In genomic region chrX:71224098-71224708, GRCh38 we compare ENCODE assay signal across 26 cellular contexts. TPM values are rescaled to one million over a fixed set of nuclear protein-coding genes. Genes with fewer than 3 reads are reported as not detected.
DNase-seq lines count a peak whose midpoint lies in the region; ATAC-seq, FAIRE-seq and TF ChIP-seq lines count a peak whose summit lies in the region.
"Had no signal": no experiment of that assay in that cellular context is flagged by ENCODE, and none has a peak within 500 bp of the region (broad histone marks: within the 10 kb centered on the region; RNA-seq: fewer than 3 reads in every experiment).

No MANE protein-coding gene starts in this region.

- no peak overlapping the region for H3K4me3 ChIP-seq in H1 (ENCODE audit: extremely low read depth in 1 of 4, insufficient read depth in 2 of 4, low read depth in 3 of 4, low read length in 4 of 4)
- H3K4me3 ChIP-seq: BLaER1 treated with 17β-estradiol and CSF1 and Interleukin-3, amounts not matched to agents 10 nM and 100 nM had no signal

- H3K36me3 ChIP-seq in H1 (ENCODE audit: control insufficient read depth in 2 of 4, insufficient read depth in 4 of 4, low read length in 3 of 4): no peaks in the 10 kb centered on the region
- H3K36me3 ChIP-seq: BLaER1 treated with 17β-estradiol and CSF1 and Interleukin-3, amounts not matched to agents 10 nM and 100 nM had no signal

- FAIRE-seq in H1 (lab: Jason Lieb, UNC): no peak
- FAIRE-seq in RCC 7860 (lab: Jason Lieb, UNC): no peak

- peaks cover 25% of the 10 kb centered on the region for H3K4me1 Mint-ChIP-seq in Calu3 (ENCODE audit: low read depth, unreplicated experiment)
- H3K4me1 Mint-ChIP-seq in stimulated activated memory B cell treated with anti-CD40 and anti-IgM and Interleukin-4, amounts not matched to agents 10 μg/mL and 1 μg/mL and 100 μg/mL, for 72 hours: no peaks in the 10 kb centered on the region
- H3K4me1 Mint-ChIP-seq in chondrocyte (ENCODE audit: low read depth): no peaks in the 10 kb centered on the region
- H3K4me1 Mint-ChIP-seq: CD4-positive, alpha-beta memory T cell had no signal

- no peak overlapping the region for H3K9ac ChIP-seq in H1 (replicated peaks in 1 of 4; ENCODE audit: extremely low read depth in 1 of 4, low read depth in 3 of 4, low read length in 3 of 4)
- H3K9ac ChIP-seq: KMS-11 had no signal

- H2AFZ ChIP-seq in H1 (ENCODE audit: low read length): 0 out of 2 replicates have a peak overlapping the region, but pooled peaks have one; percentile 32

- no peaks in the 10 kb centered on the region for H3K79me1 ChIP-seq in H1 (ENCODE audit: low read depth, low read length)

- no peak for DNase-seq in Calu3
- no peak for DNase-seq in H1 (ENCODE audit: low read depth in 1 of 2, low spot score in 2 of 2)
- DNase-seq in chondrocyte (ENCODE audit: low spot score): no peak
- DNase-seq in RCC 7860 (ENCODE audit: low spot score): no peak
- DNase-seq in NCI-H1694 treated with DMSO at 0.1 percent for 48 hours (lab: John Stamatoyannopoulos, UW): no peak
- DNase-seq: 8988T; CD4-positive, alpha-beta memory T cell; DND-41; IMR-90; NCI-H1092 treated with DMSO at 0.1 percent for 48 hours; NCI-H1436 treated with DMSO at 0.1 percent for 48 hours; NCI-H2081; NCI-H2171; NCI-H345; NCI-H524; NCI-H82 had no signal

- H3K79me2 ChIP-seq in H1 (ENCODE audit: control insufficient read depth in 1 of 2, insufficient read depth in 2 of 2, low read length in 2 of 2): no peaks in the 10 kb centered on the region

- peak overlapping the region; percentile 38 for H3K27ac Mint-ChIP-seq in Calu3 (ENCODE audit: unreplicated experiment)
- H3K27ac Mint-ChIP-seq in stimulated activated memory B cell treated with anti-CD40 and anti-IgM and Interleukin-4, amounts not matched to agents 10 μg/mL and 1 μg/mL and 100 μg/mL, for 72 hours: no peak overlapping the region
- H3K27ac Mint-ChIP-seq in chondrocyte (ENCODE audit: unreplicated experiment): no peak overlapping the region

- TF ChIP-seq CTCF in Calu3 (IDR thresholded peaks at IDR 0.05; ENCODE audit: unreplicated experiment) (no peak), H1 (IDR thresholded peaks at IDR 0.05; ENCODE audit: control extremely low read depth in 1 of 3, insufficient read depth in 1 of 3, low read depth in 1 of 3, low read length in 3 of 3) (no peak), chondrocyte (IDR thresholded peaks at IDR 0.05) (no peak)

- no peak for TF ChIP-seq EP300 in H1 (IDR thresholded peaks at IDR 0.05; ENCODE audit: borderline replicate concordance in 1 of 2, low read depth in 2 of 2, low read length in 2 of 2)

- H3K4me2 ChIP-seq in H1 (ENCODE audit: insufficient read depth in 1 of 2, low read depth in 2 of 2, low read length in 2 of 2): no peak overlapping the region
- H3K4me2 ChIP-seq: KMS-11 had no signal

- no peak overlapping the region for H2BK15ac ChIP-seq in H1 (ENCODE audit: low read length)

- H4K5ac ChIP-seq in H1 (ENCODE audit: insufficient read length, low read depth, low read length): no peak overlapping the region

- no peak overlapping the region for H3K14ac ChIP-seq in H1 (ENCODE audit: insufficient read length)

- WGBS in H1 (ENCODE audit: extremely low coverage in 1 of 2, insufficient coverage in 1 of 2, insufficient read length in 1 of 2, insufficient replicate concordance in 2 of 2, low coverage in 1 of 2, low lambda C conversion rate in 2 of 2, missing lambda C conversion rate in 1 of 2), 2 experiments: 91% methylated on average over 7 of the region's 32 CpGs; no CpG with 5 or more reads in 1 of the 2 experiments

- intact Hi-C loops in Calu3 (cut with micrococcal nuclease; ENCODE audit: unreplicated experiment): no loop called here

- ATAC-seq in stimulated activated memory B cell treated with anti-CD40 and anti-IgM and Interleukin-4, amounts not matched to agents 10 μg/mL and 1 μg/mL and 100 μg/mL, for 72 hours: no peak
- ATAC-seq: Panc1 had no signal

- H3K23ac ChIP-seq in H1 (ENCODE audit: insufficient read length): no peak overlapping the region

- no peaks in the 10 kb centered on the region for H3K9me3 Mint-ChIP-seq in Calu3 (ENCODE audit: low read depth, unreplicated experiment)
- no peaks in the 10 kb centered on the region for H3K9me3 Mint-ChIP-seq in stimulated activated memory B cell treated with anti-CD40 and anti-IgM and Interleukin-4, amounts not matched to agents 10 μg/mL and 1 μg/mL and 100 μg/mL, for 72 hours
- H3K9me3 Mint-ChIP-seq in chondrocyte (ENCODE audit: low read depth): no peaks in the 10 kb centered on the region
- H3K9me3 Mint-ChIP-seq: CD4-positive, alpha-beta memory T cell had no signal

- no peak overlapping the region for H3K4ac ChIP-seq in H1 (replicated peaks; ENCODE audit: insufficient read length, low read depth, low read length)

- H3K27ac ChIP-seq in angular gyrus (ENCODE audit: low read depth, low read length) (peak overlapping the region; percentile 95), H1 (ENCODE audit: low read depth, low read length) (no peak overlapping the region), layer of hippocampus (ENCODE audit: low read depth, low read length) (peak overlapping the region; percentile 84)
- H3K27ac ChIP-seq: HL-60, KMS-11 had no signal

- H3K18ac ChIP-seq in H1 (ENCODE audit: extremely low read depth, low read length): no peak overlapping the region

- CTCF ChIA-PET in Calu3 (lab: Charles Lee): interaction anchor here (0.6 kb wide), 1 partner anchor 194 kb away, joined by 3 read pairs; no protein-coding TSS in a partner anchor
- CTCF ChIA-PET in H1 (lab: Charles Lee; ENCODE audit: partially characterized antibody): no interaction called here

- no peak overlapping the region for H3K4me3 Mint-ChIP-seq in Calu3 (ENCODE audit: low read depth, unreplicated experiment)
- H3K4me3 Mint-ChIP-seq in stimulated activated memory B cell treated with anti-CD40 and anti-IgM and Interleukin-4, amounts not matched to agents 10 μg/mL and 1 μg/mL and 100 μg/mL, for 72 hours: no peak overlapping the region
- H3K4me3 Mint-ChIP-seq in chondrocyte (ENCODE audit: unreplicated experiment): no peak overlapping the region
- H3K4me3 Mint-ChIP-seq: CD4-positive, alpha-beta memory T cell had no signal

- no peak for TF ChIP-seq POLR2A in H1 (IDR thresholded peaks at IDR 0.05; ENCODE audit: control extremely low read depth in 1 of 2, low read depth in 2 of 2, low read length in 2 of 2)

- no peaks in the 10 kb centered on the region for H3K27me3 ChIP-seq in H1 (replicated peaks in 1 of 4; ENCODE audit: control insufficient read depth in 3 of 4, extremely low read depth in 1 of 4, insufficient read depth in 3 of 4, low read length in 3 of 4)
- no peaks in the 10 kb centered on the region for H3K27me3 ChIP-seq in layer of hippocampus (ENCODE audit: control insufficient read depth, insufficient read depth, low read length)

- H2BK12ac ChIP-seq in H1 (ENCODE audit: low read depth, low read length): no peak overlapping the region

- POLR2A ChIA-PET in H1 (lab: Charles Lee; ENCODE audit: partially characterized antibody): interaction anchor here (1.0 to 2.3 kb wide), 4 partner anchors 11 to 157 kb away, joined by 3 to 5 read pairs (median 4); no protein-coding TSS in a partner anchor

- peaks cover 3 to 8% (median 6%) of the 10 kb centered on the region in 4 experiments for H3K4me1 ChIP-seq in H1 (replicated peaks in 1 of 4; ENCODE audit: control insufficient read depth in 3 of 4, insufficient read depth in 4 of 4, low read length in 3 of 4)

- H2BK20ac ChIP-seq in H1 (ENCODE audit: low read length): no peak overlapping the region

- H2BK5ac ChIP-seq in H1 (ENCODE audit: low read depth, low read length): no peak overlapping the region

- H3K23me2 ChIP-seq in H1 (ENCODE audit: low read depth, low read length): no peaks in the 10 kb centered on the region

- H4K8ac ChIP-seq in H1 (ENCODE audit: extremely low read depth, insufficient read depth, low read length): peak overlapping the region; percentile 62

- no peak overlapping the region for H2BK120ac ChIP-seq in H1 (replicated peaks; ENCODE audit: low read depth, low read length)

- BruUV-seq in Calu3 (replicated peaks; lab: Mats Ljungman, UMichigan): no TSS peak

- no peaks in the 10 kb centered on the region for H3K27me3 Mint-ChIP-seq in Calu3 (ENCODE audit: unreplicated experiment)
- H3K27me3 Mint-ChIP-seq in stimulated activated memory B cell treated with anti-CD40 and anti-IgM and Interleukin-4, amounts not matched to agents 10 μg/mL and 1 μg/mL and 100 μg/mL, for 72 hours: peaks cover 15% of the 10 kb centered on the region
- peaks cover 5% of the 10 kb centered on the region for H3K27me3 Mint-ChIP-seq in chondrocyte (ENCODE audit: low read depth)

- no peak overlapping the region for H3K56ac ChIP-seq in H1 (replicated peaks; ENCODE audit: insufficient read length, low read depth, low read length)

- H2AK5ac ChIP-seq in H1 (ENCODE audit: low read depth, low read length): no peak overlapping the region

- H4K91ac ChIP-seq in H1 (replicated peaks; ENCODE audit: insufficient read length, low read length): no peak overlapping the region

- H3K36me3 Mint-ChIP-seq in Calu3 (ENCODE audit: insufficient read depth, unreplicated experiment) (peaks cover 13% of the 10 kb centered on the region), chondrocyte (ENCODE audit: low read depth) (no peaks in the 10 kb centered on the region)
- no peaks in the 10 kb centered on the region for H3K36me3 Mint-ChIP-seq in stimulated activated memory B cell treated with anti-CD40 and anti-IgM and Interleukin-4, amounts not matched to agents 10 μg/mL and 1 μg/mL and 100 μg/mL, for 72 hours
- H3K36me3 Mint-ChIP-seq: CD4-positive, alpha-beta memory T cell had no signal

- no peak for TF ChIP-seq RAD21 in H1 (IDR thresholded peaks at IDR 0.05 in 1 of 2, conservative IDR thresholded peaks at IDR 0.05 in 1 of 2; ENCODE audit: low read depth in 2 of 2, low read length in 2 of 2)

- no peaks in the 10 kb centered on the region for H4K20me1 ChIP-seq in H1 (replicated peaks in 1 of 2; ENCODE audit: control insufficient read depth in 1 of 2, insufficient read depth in 2 of 2, low read length in 2 of 2)
- H4K20me1 ChIP-seq: BLaER1 treated with 17β-estradiol and CSF1 and Interleukin-3, amounts not matched to agents 10 nM and 100 nM had no signal

- no peaks in the 10 kb centered on the region for H3K9me3 ChIP-seq in H1 (ENCODE audit: insufficient read depth in 2 of 2, low read depth in 1 of 2, low read length in 1 of 2)
- H3K9me3 ChIP-seq: Caco-2 had no signal

RNA-seq across cellular contexts. Expression of gene GJB1, which starts 1.2 kb away (rescaled TPM):
- total RNA-seq in Calu3 (2022) (80.4 and 96.9 TPM in 2 replicates), chondrocyte (not detected in 3 replicates)
- not detected in 2 replicates for total RNA-seq in H1 (2021; fragmentation: NEBNext Ultra II Directional; extraction: Animal tissue kit (Norgen Biotek cat#: 25700))
- polyA plus RNA-seq in H1 (2011; rRNA removed): 0.06 and 0.14 TPM in 2 replicates
- polyA plus RNA-seq in H1 (2011; cell fraction: cytosol; rRNA removed): 0.09 TPM
- polyA plus RNA-seq in H1 (2011; cell fraction: nucleus; rRNA removed): 0.13 TPM
- 0.13 TPM in 1 of 4 replicates, not detected in the others for polyA plus RNA-seq in H1 (2012, experiment 1 of 2)
- polyA plus RNA-seq in H1 (2012, experiment 2 of 2): not detected
- polyA plus RNA-seq in H1 (2013, experiment 1 of 2): 0.06 TPM
- polyA plus RNA-seq in H1 (2013, experiment 2 of 2): 0.04 TPM
- polyA minus RNA-seq in H1 (2011; rRNA and poly(A)+ RNA removed): 0.13 TPM in 1 of 2 replicates, not detected in the other
- not detected for polyA minus RNA-seq in H1 (2011; cell fraction: cytosol; rRNA and poly(A)+ RNA removed)
- not detected for polyA minus RNA-seq in H1 (2011; cell fraction: nucleus; rRNA and poly(A)+ RNA removed)
- total RNA-seq: CD4-positive, alpha-beta memory T cell; H4; HT1080; IMR-90 had no signal
- polyA plus RNA-seq: CD4-positive, alpha-beta memory T cell; IMR-90 had no signal

RNA-seq across cellular contexts. Expression of gene ZMYM3, which starts 29.7 kb away (rescaled TPM):
- total RNA-seq in Calu3 (2022) (42.9 and 45.7 TPM in 2 replicates), chondrocyte (31.9 to 35.2 TPM (median 32.1 TPM) in 3 replicates)
- 82.0 and 86.4 TPM in 2 replicates for total RNA-seq in H1 (2021; fragmentation: NEBNext Ultra II Directional; extraction: Animal tissue kit (Norgen Biotek cat#: 25700))
- 56.7 and 79.2 TPM in 2 replicates for polyA plus RNA-seq in H1 (2011; rRNA removed)
- 55.3 TPM for polyA plus RNA-seq in H1 (2011; cell fraction: cytosol; rRNA removed)
- polyA plus RNA-seq in H1 (2011; cell fraction: nucleus; rRNA removed): 179 TPM
- 64.8 to 71.3 TPM (median 70.1 TPM) in 4 replicates for polyA plus RNA-seq in H1 (2012, experiment 1 of 2)
- 54.6 TPM for polyA plus RNA-seq in H1 (2012, experiment 2 of 2)
- 42.3 TPM for polyA plus RNA-seq in H1 (2013, experiment 1 of 2)
- polyA plus RNA-seq in H1 (2013, experiment 2 of 2): 36.4 TPM
- polyA minus RNA-seq in H1 (2011; rRNA and poly(A)+ RNA removed): 105 and 113 TPM in 2 replicates
- polyA minus RNA-seq in H1 (2011; cell fraction: cytosol; rRNA and poly(A)+ RNA removed): 68.3 TPM
- polyA minus RNA-seq in H1 (2011; cell fraction: nucleus; rRNA and poly(A)+ RNA removed): 65.1 TPM

RNA-seq across cellular contexts. Expression of gene NONO, which starts 59.2 kb away (rescaled TPM):
- 520 and 576 TPM in 2 replicates for total RNA-seq in Calu3 (2022)
- total RNA-seq in H1 (2021; fragmentation: NEBNext Ultra II Directional; extraction: Animal tissue kit (Norgen Biotek cat#: 25700)): 728 and 778 TPM in 2 replicates
- polyA plus RNA-seq in H1 (2011; rRNA removed): 641 and 784 TPM in 2 replicates
- polyA plus RNA-seq in H1 (2011; cell fraction: cytosol; rRNA removed): 440 TPM
- 1,046 TPM for polyA plus RNA-seq in H1 (2011; cell fraction: nucleus; rRNA removed)
- polyA plus RNA-seq in H1 (2012, experiment 1 of 2): 700 to 786 TPM (median 753 TPM) in 4 replicates
- 178 TPM for polyA plus RNA-seq in H1 (2012, experiment 2 of 2)
- polyA plus RNA-seq in H1 (2013, experiment 1 of 2): 489 TPM
- 459 TPM for polyA plus RNA-seq in H1 (2013, experiment 2 of 2)
- 670 and 754 TPM in 2 replicates for polyA minus RNA-seq in H1 (2011; rRNA and poly(A)+ RNA removed)
- 360 TPM for polyA minus RNA-seq in H1 (2011; cell fraction: cytosol; rRNA and poly(A)+ RNA removed)
- polyA minus RNA-seq in H1 (2011; cell fraction: nucleus; rRNA and poly(A)+ RNA removed): 353 TPM
- 319 to 354 TPM (median 341 TPM) in 3 replicates for total RNA-seq in chondrocyte

Comparison
In these comparisons a context has a peak if more than half of its experiments do, and no peak if none do; other contexts are left out.
1. RNA of gene GJB1, which starts 1.2 kb away (total RNA-seq): 80.4 to 96.9 TPM in Calu3; not detected in H1 and not detected in chondrocyte; every median in the first group is over 10 times any median in the second.